9 cellular contexts compared by ENCODE assay signal in the genomic region with DNA sequence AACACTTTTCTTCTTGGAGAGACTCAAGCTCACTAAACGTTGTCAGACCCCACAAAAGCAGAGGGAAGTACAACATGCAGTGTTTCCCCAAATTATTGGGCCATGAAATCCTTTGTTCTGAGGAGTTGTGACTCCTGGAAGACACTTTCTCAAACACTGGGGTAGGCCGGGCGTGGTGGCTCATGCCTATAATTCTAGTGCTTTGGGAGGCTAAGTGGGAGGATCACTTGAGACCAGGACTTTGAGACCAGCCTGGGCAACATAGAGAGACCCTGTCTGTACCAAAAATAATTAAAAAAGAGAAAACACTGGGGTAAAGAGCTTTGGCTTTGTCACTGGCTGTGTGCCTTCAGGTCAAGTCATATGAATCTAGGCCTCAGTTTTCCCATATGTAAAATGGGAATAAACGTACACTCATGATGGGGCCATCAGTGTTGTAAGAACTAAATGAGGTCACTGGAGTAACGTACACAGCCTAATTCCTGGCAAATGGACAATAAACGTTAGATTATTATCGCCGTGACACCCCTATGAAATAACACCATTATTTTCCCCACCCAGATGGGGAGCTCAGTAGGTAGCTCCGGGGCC.
DNase-seq lines count a peak whose midpoint lies in the region; ATAC-seq, FAIRE-seq and TF ChIP-seq lines count a peak whose summit lies in the region.
"Had no signal": no experiment of that assay in that cellular context is flagged by ENCODE, and none has a peak within 500 bp of the region (broad histone marks: within the 10 kb centered on the region; RNA-seq: fewer than 3 reads in every experiment).

No MANE protein-coding gene starts in this region.

- no peak for ATAC-seq in A549
- no peak for ATAC-seq in GM19463 (IDR thresholded peaks at IDR 0.05; ENCODE audit: unreplicated experiment)
- ATAC-seq in GM21390 (IDR thresholded peaks at IDR 0.05; ENCODE audit: unreplicated experiment), result no peak
- no peak for ATAC-seq in left colon

- H3K4me2 ChIP-seq in A549, result peak overlapping the region; percentile 93

- TF ChIP-seq CTCF in A549 (IDR thresholded peaks at IDR 0.05) (no peak), bronchial epithelial cell (IDR thresholded peaks at IDR 0.05; ENCODE audit: insufficient read depth, low read length, severe bottlenecking) (no peak)

- H3K4me1 ChIP-seq in A549, result no peaks in the 10 kb centered on the region
- peaks cover 0 to 5% of the 10 kb centered on the region in 2 donors for H3K4me1 ChIP-seq in muscle layer of duodenum (ENCODE audit: control insufficient read depth in 1 of 2, insufficient read depth in 2 of 2, low read length in 2 of 2)

- TF ChIP-seq EP300 in A549 (IDR thresholded peaks at IDR 0.05), result no peak

- FAIRE-seq in A549 (lab: Jason Lieb, UNC) (peak; percentile 23), bronchial epithelial cell (lab: Jason Lieb, UNC) (no peak)

- H3K36me3 ChIP-seq in bronchial epithelial cell (ENCODE audit: control insufficient read depth, insufficient read depth, low read length) (no peaks in the 10 kb centered on the region), muscle layer of duodenum (ENCODE audit: control insufficient read depth in 1 of 2, insufficient read depth in 2 of 2, low read length in 2 of 2) (no peaks in the 10 kb centered on the region)

- WGBS in A549 (ENCODE audit: missing lambda C conversion rate), result 14% methylated on average over 9 of the region's 9 CpGs

- H3K4me3 ChIP-seq in A549 (peak overlapping the region; percentile 77), bronchial epithelial cell (ENCODE audit: low read depth, low read length) (peak overlapping the region; percentile 55), muscle layer of duodenum (ENCODE audit: low read depth in 1 of 2, low read length in 2 of 2) (peak overlapping the region; percentile 39 to 70)

- intact Hi-C loops in left colon (cut with DNase I, micrococcal nuclease), result no loop called here

- no peak for TF ChIP-seq RAD21 in A549 (conservative IDR thresholded peaks at IDR 0.05 in 1 of 2, IDR thresholded peaks at IDR 0.05 in 1 of 2)

- POLR2A ChIA-PET in A549 (lab: Yijun Ruan, JAX), result no interaction called here

- CTCF ChIA-PET in A549 (lab: Yijun Ruan, JAX), result interaction anchor here (0.6 to 3.9 kb wide), 61 partner anchors 8 to 1636 kb away, joined by 3 to 98 read pairs (median 6); partner anchors contain the start of genes OR51D1, OR52K1, OR52M1 and TRIM21

- H3K27ac ChIP-seq in A549 (peak overlapping the region in 1 of 2 experiments; percentile 94; a peak in 3 of 6 replicates), muscle layer of duodenum (ENCODE audit: low read length) (no peak overlapping the region)
- H3K27ac ChIP-seq: epithelial cell of prostate had no signal

- DNase-seq in A549 (ENCODE audit: low read depth in 1 of 2, low spot score in 1 of 2), result no peak
- peak; percentile 4 for DNase-seq in HS-5 (ENCODE audit: low read depth)
- no peak for DNase-seq in bronchial epithelial cell (ENCODE audit: low read depth)
- no peak for DNase-seq in DMS53 treated with DMSO at 0.1 percent for 48 hours (lab: John Stamatoyannopoulos, UW; ENCODE audit: unreplicated experiment)
- DNase-seq in left colon, result no peak

- H3K9me3 ChIP-seq in A549 (no peaks in the 10 kb centered on the region), muscle layer of duodenum (ENCODE audit: control insufficient read depth in 1 of 2, low read length in 2 of 2) (no peaks in the 10 kb centered on the region)

- H3K27me3 ChIP-seq in bronchial epithelial cell (ENCODE audit: control insufficient read depth, insufficient read depth, low read length), result no peaks in the 10 kb centered on the region
- H3K27me3 ChIP-seq in muscle layer of duodenum (ENCODE audit: low read depth, low read length), result no peaks in the 10 kb centered on the region

- TF ChIP-seq POLR2A in A549 (IDR thresholded peaks at IDR 0.05; ENCODE audit: low read length), result no peak

TF ChIP-seq in A549, 52 proteins besides CTCF, POLR2A, EP300 and RAD21:
- peak; percentile 83; the same call in 1 of the 2 replicates for TF ChIP-seq KDM1A (IDR thresholded peaks at IDR 0.05; ENCODE audit: low read depth)
- no peak for TF ChIP-seq ELK1 (IDR thresholded peaks at IDR 0.05; ENCODE audit: low read depth, low read length)
- no peak for TF ChIP-seq TFCP2L1 (CRISPR knock-in tag; IDR thresholded peaks at IDR 0.05)
- no peak for TF ChIP-seq RNF2 (IDR thresholded peaks at IDR 0.05; ENCODE audit: borderline replicate concordance, low read depth)
- TF ChIP-seq CHD4 (IDR thresholded peaks at IDR 0.05; ENCODE audit: borderline replicate concordance), result peak; percentile 79; the same call in 1 of the 2 replicates
- TF ChIP-seq ZFP36 (IDR thresholded peaks at IDR 0.05; ENCODE audit: borderline replicate concordance, partially characterized antibody), result peak; percentile 40
